1 cellular context compared by ENCODE assay signal in genomic region chr14:21225164-21225563, GRCh38.
A peak's percentile ranks its signal among the peaks of the same experiment; 100 is the strongest.
TF ChIP-seq lines count a peak whose summit lies in the region.

No MANE protein-coding gene starts in this region.

TF ChIP-seq in WTC11, 78 proteins besides CTCF, POLR2A, EP300 and RAD21:
- 0 out of 2 replicates have a peak, but pooled peaks have one; percentile 30 for TF ChIP-seq ZNF121 (CRISPR knock-in tag; IDR thresholded peaks at IDR 0.05)
